8 cellular contexts compared by ENCODE assay signal in the genomic region with DNA sequence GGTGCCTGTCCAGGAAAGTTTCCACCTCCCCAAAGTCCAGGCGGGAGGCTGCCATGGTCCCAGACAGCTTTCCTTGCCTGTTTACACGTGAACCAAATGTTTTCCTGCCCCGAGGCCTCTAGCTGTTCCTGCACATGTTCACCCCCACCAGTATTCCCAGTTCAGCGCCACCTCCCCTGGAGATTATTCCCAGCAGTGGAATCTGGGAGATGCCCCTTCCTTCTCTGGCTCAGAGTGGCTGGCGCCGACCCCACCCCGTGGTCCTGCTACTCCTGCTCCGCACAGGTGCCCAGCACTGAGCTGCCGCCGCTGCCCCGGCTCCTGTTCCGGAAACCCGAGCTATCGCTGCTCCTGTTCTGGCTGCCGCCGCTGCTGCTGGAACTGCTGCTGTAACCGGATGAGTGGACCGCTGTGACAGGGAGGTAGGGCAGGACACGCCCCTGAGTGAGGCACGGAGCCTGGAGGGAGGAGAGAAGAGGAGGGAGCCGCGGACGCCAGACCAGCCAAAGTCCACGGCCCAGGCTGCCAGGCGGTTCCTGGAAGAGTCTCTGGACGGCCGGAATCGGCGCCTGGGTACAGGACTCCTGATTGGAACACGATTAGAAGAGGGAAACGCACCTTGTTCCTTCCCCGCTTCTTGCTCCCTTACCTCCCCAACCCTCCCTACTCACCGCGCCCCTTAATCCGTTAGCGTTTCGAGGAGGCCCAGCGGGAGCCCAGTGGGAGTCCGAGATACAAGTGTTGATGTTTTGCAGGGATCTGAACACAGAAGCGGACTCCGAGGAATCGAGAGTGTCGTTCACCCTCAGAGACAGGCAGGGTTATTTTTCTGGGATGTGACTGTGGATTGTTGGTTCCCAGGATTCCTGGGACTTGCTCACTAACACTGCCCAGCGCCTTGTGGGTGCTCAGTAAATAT. TPM values are rescaled to one million over a fixed set of nuclear protein-coding genes. Genes with fewer than 3 reads are reported as not detected.
DNase-seq lines count a peak whose midpoint lies in the region; ATAC-seq, FAIRE-seq and TF ChIP-seq lines count a peak whose summit lies in the region.

A gene (minus strand): TSS at position 395 of the 919 bp plus-strand sequence. CDS start 340 bp downstream, at position 55.

- TF ChIP-seq CTCF in PC-9 (conservative IDR thresholded peaks at IDR 0.05): no peak
- no peak for TF ChIP-seq CTCF in psoas muscle (IDR thresholded peaks at IDR 0.05)

- no peaks in the 10 kb centered on the region for H3K36me3 ChIP-seq in PC-9 (ENCODE audit: low read depth)
- H3K36me3 ChIP-seq in psoas muscle (ENCODE audit: insufficient read depth in 1 of 2, low read depth in 1 of 2): no peaks in the 10 kb centered on the region

- peak; percentile 77 for DNase-seq in activated CD4-positive, alpha-beta T cell treated with anti-CD3 and anti-CD28 coated beads for 36 hours
- DNase-seq in activated CD4-positive, alpha-beta T cell treated with anti-CD3 and anti-CD28 coated beads, Interleukin-2, amount 50 U/mL, for 4 hours: no peak
- DNase-seq in HTR-8/SVneo (ENCODE audit: insufficient read length, low spot score) (peak; percentile 80), PC-9 (peak; percentile 85 to 94), anterior cingulate cortex (lab: John Stamatoyannopoulos, UW) (peak in 32 of 58 donors; percentile 1 to 36 (median 8)), right cardiac atrium (peak; percentile 82 to 90 (median 90)), psoas muscle (peak; percentile 80 to 92), GM12891 (ENCODE audit: insufficient read length, low spot score) (no peak)

- CTCF ChIA-PET in activated CD4-positive, alpha-beta T cell treated with anti-CD3 and anti-CD28 coated beads for 36 hours (lab: Charles Lee): interaction anchor here (0.6 to 0.9 kb wide), 2 partner anchors 26 to 42 kb away, joined by 3 to 4 read pairs; no protein-coding TSS in a partner anchor
- CTCF ChIA-PET in PC-9 (lab: Charles Lee): interaction anchor here (0.6 kb wide), 2 partner anchors 57 to 279 kb away, joined by 3 to 4 read pairs; no protein-coding TSS in a partner anchor

- TSS peak; percentile 97 for BruUV-seq in PC-9 (replicated peaks; lab: Mats Ljungman, UMichigan)

- H3K4me3 ChIP-seq in PC-9: peak within 1 kb of the TSS; percentile 64
- peak within 1 kb of the TSS; percentile 50 for H3K4me3 ChIP-seq in right cardiac atrium (ENCODE audit: low read length)
- peak within 1 kb of the TSS; percentile 65 for H3K4me3 ChIP-seq in psoas muscle

- H3K4me3 Mint-ChIP-seq in activated CD4-positive, alpha-beta T cell treated with anti-CD3 and anti-CD28 coated beads for 36 hours: peak within 1 kb of the TSS; percentile 47

- peak within 1 kb of the TSS; percentile 92 for H2AFZ ChIP-seq in PC-9

- H3K27me3 Mint-ChIP-seq in activated CD4-positive, alpha-beta T cell treated with anti-CD3 and anti-CD28 coated beads for 36 hours: peaks cover 59% of the 10 kb centered on the region

- intact Hi-C loops in activated CD4-positive, alpha-beta T cell treated with anti-CD3 and anti-CD28 coated beads for 36 hours (cut with DNase I, micrococcal nuclease): no loop called here
- intact Hi-C loops in PC-9 (cut with micrococcal nuclease; ENCODE audit: unreplicated experiment): loop anchor here (2.0 to 10.0 kb wide), 3 partner anchors 40 to 1192 kb away; a partner anchor contains a TSS
- intact Hi-C loops in right cardiac atrium (cut with DNase I): no loop called here
- intact Hi-C loops in psoas muscle (cut with DNase I): no loop called here

- TF ChIP-seq POLR2A in GM12891 (IDR thresholded peaks at IDR 0.05; ENCODE audit: low read depth, low read length): no peak

- no peaks in the 10 kb centered on the region for H3K36me3 Mint-ChIP-seq in activated CD4-positive, alpha-beta T cell treated with anti-CD3 and anti-CD28 coated beads for 36 hours (ENCODE audit: low read depth)

- POLR2A ChIA-PET in activated CD4-positive, alpha-beta T cell treated with anti-CD3 and anti-CD28 coated beads for 36 hours (lab: Charles Lee): no interaction called here
- POLR2A ChIA-PET in PC-9 (lab: Charles Lee; ENCODE audit: unreplicated experiment): interaction anchor here (0.7 kb wide), 2 partner anchors 28 to 675 kb away, joined by 3 to 4 read pairs; no protein-coding TSS in a partner anchor

- H3K4me1 ChIP-seq in PC-9 (replicated peaks; ENCODE audit: insufficient read depth): peaks cover 27% of the 10 kb centered on the region
- H3K4me1 ChIP-seq in right cardiac atrium (ENCODE audit: control insufficient read depth, insufficient read depth, low read length): no peaks in the 10 kb centered on the region
- no peaks in the 10 kb centered on the region for H3K4me1 ChIP-seq in psoas muscle

- H4K20me1 ChIP-seq in PC-9 (ENCODE audit: insufficient read depth): no peaks in the 10 kb centered on the region

- H3K79me2 ChIP-seq in PC-9 (ENCODE audit: low read depth): no peaks in the 10 kb centered on the region

- no peaks in the 10 kb centered on the region for H3K9me2 ChIP-seq in PC-9 (ENCODE audit: insufficient read depth)

- no peak within 1 kb of the TSS for H3K27ac ChIP-seq in PC-9
- no peak within 1 kb of the TSS for H3K27ac ChIP-seq in right cardiac atrium (ENCODE audit: low read length)
- H3K27ac ChIP-seq in psoas muscle: peak within 1 kb of the TSS; percentile 65

- peak; percentile 100 for ATAC-seq in activated CD4-positive, alpha-beta T cell treated with anti-CD3 and anti-CD28 coated beads for 36 hours
- ATAC-seq in right cardiac atrium (peak; percentile 98 to 99), psoas muscle (peak; percentile 97 to 99 (median 98))

- H3K4me2 ChIP-seq in PC-9: peak within 1 kb of the TSS; percentile 97

- H3K4me1 Mint-ChIP-seq in activated CD4-positive, alpha-beta T cell treated with anti-CD3 and anti-CD28 coated beads for 36 hours: peaks cover 7% of the 10 kb centered on the region

- H3K9me3 ChIP-seq in PC-9 (ENCODE audit: insufficient read depth, low read depth) (no peaks in the 10 kb centered on the region), right cardiac atrium (ENCODE audit: control insufficient read depth, low read length) (no peaks in the 10 kb centered on the region), psoas muscle (no peaks in the 10 kb centered on the region)

- whole genome bisulfite sequencing in right cardiac atrium: 2% methylated on average over 44 of the region's 44 CpGs
- 1 to 2% (median 1%) methylated on average over 40 to 44 of the region's 44 CpGs for WGBS in psoas muscle, 3 donors

- no peaks in the 10 kb centered on the region for H3K27me3 ChIP-seq in PC-9 (ENCODE audit: insufficient read depth, low read depth)
- no peaks in the 10 kb centered on the region for H3K27me3 ChIP-seq in right cardiac atrium (ENCODE audit: control insufficient read depth, insufficient read depth)
- H3K27me3 ChIP-seq in psoas muscle (ENCODE audit: insufficient read depth in 3 of 3, low read length in 2 of 3): no peaks in the 10 kb centered on the region

- H3K9me3 Mint-ChIP-seq in activated CD4-positive, alpha-beta T cell treated with anti-CD3 and anti-CD28 coated beads for 36 hours (ENCODE audit: low read depth): no peaks in the 10 kb centered on the region

- H3F3A ChIP-seq in PC-9 (ENCODE audit: insufficient read depth, low read depth): peaks cover 8% of the 10 kb centered on the region; the same call in 1 of the 2 replicates

- H3K27ac Mint-ChIP-seq in activated CD4-positive, alpha-beta T cell treated with anti-CD3 and anti-CD28 coated beads for 36 hours: no peak within 1 kb of the TSS

- FAIRE-seq in HTR-8/SVneo (lab: Jason Lieb, UNC) (peak; percentile 73), GM12891 (lab: Jason Lieb, UNC) (no peak)

TF ChIP-seq in GM12891, 5 proteins besides CTCF, POLR2A, EP300 and RAD21:
- no peak for TF ChIP-seq POLR2AphosphoS5 (IDR thresholded peaks at IDR 0.05; ENCODE audit: low read depth, low read length)
- TF ChIP-seq TAF1 (IDR thresholded peaks at IDR 0.05; ENCODE audit: low read depth, low read length): no peak
- TF ChIP-seq POU2F2 (IDR thresholded peaks at IDR 0.05; ENCODE audit: low read depth, low read length): no peak
- no peak for TF ChIP-seq PAX5 (IDR thresholded peaks at IDR 0.05; ENCODE audit: insufficient read depth, low read length, severe bottlenecking)
- TF ChIP-seq SPI1 (IDR thresholded peaks at IDR 0.05; ENCODE audit: low read depth, low read length): no peak

RNA-seq across cellular contexts. Expression of the gene that starts here (rescaled TPM):
- total RNA-seq in activated CD4-positive, alpha-beta T cell treated with anti-CD3 and anti-CD28 coated beads for 36 hours: under 1 TPM in 1 of 2 experiments, not detected in 1; 0.12 TPM
- total RNA-seq in PC-9 (2021) (1.1 and 1.4 TPM in 2 replicates), right cardiac atrium (under 1 TPM; 0.08 to 0.63 (median 0.19) TPM), psoas muscle (10 to 100 TPM in 2 of 4 donors, 1 to 10 TPM in 2; 1.4 to 39.7 (median 7.6) TPM)
- polyA plus RNA-seq in right cardiac atrium (0.16 TPM), psoas muscle (1 to 10 TPM in 1 of 3 donors, under 1 TPM in 2; 0.35 to 4.9 (median 0.98) TPM)
- polyA plus RNA-seq in GM12891 (2012; ENCODE audit: low read depth, missing spikeins): not detected

Comparison
In these comparisons a context has a peak if more than half of its experiments do, and no peak if none do; other contexts are left out.
1. Peak in DNase-seq and ATAC-seq in activated CD4-positive, alpha-beta T cell treated with anti-CD3 and anti-CD28 coated beads for 36 hours; RNA of the gene not detected or under 1 TPM.
2. Peak in DNase-seq, ATAC-seq and H3K4me3 ChIP-seq in right cardiac atrium; RNA of the gene not detected or under 1 TPM.
3. DNase-seq: peak in HTR-8/SVneo (single experiment), PC-9 (2 of 2), anterior cingulate cortex (32 of 58) and psoas muscle (2 of 2); none in activated CD4-positive, alpha-beta T cell treated with anti-CD3 and anti-CD28 coated beads, Interleukin-2, amount 50 U/mL, for 4 hours (0 of 2) and GM12891 (single experiment).
4. Peak in every context shown above with its lines, with median percentiles within 50 percentile points of each other: ATAC-seq and H3K4me3 ChIP-seq.